ENCODE assay signal across 19 cellular contexts in the genomic region with DNA sequence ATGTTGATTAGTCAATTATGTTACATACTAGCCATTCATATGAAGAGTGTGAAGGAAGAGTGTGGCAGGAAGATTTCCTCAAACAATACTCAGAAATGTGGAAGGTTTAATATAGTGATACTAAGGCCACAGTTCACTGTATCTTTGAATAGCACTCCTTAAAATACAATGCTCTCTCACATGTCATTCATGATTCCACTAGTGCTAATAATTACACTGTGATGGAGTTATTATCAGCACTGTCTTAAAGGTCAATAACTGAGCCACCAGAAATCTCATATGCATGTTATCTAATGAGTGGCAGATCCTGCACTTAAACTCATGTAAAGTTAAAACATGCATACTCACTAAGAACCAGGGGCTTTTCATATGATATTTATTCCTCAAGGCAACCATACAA.
DNase-seq lines count a peak whose midpoint lies in the region; ATAC-seq and TF ChIP-seq lines count a peak whose summit lies in the region.
"Had no signal": no experiment of that assay in that cellular context is flagged by ENCODE, and none has a peak within 500 bp of the region (broad histone marks: within the 10 kb centered on the region; RNA-seq: fewer than 3 reads in every experiment).

No MANE protein-coding gene starts in this region.

- CTCF ChIA-PET in MCF 10A (lab: Yijun Ruan, JAX), result no interaction called here

- intact Hi-C loops in left ventricle myocardium inferior (cut with micrococcal nuclease), result loop anchor here (2.0 kb wide), 1 partner anchor 67 kb away; no protein-coding TSS in a partner anchor
- intact Hi-C loops in Right ventricle myocardium inferior (cut with DNase I), result loop anchor here (5.0 kb wide), 1 partner anchor 40 kb away; no protein-coding TSS in a partner anchor
- intact Hi-C loops in ascending aorta (cut with DNase I), result no loop called here
- intact Hi-C loops in MCF 10A (cut with micrococcal nuclease), result no loop called here

- peak overlapping the region; percentile 11 for H3K9ac ChIP-seq in mesenchymal stem cell (ENCODE audit: low read length)

- H3K27ac ChIP-seq in left ventricle myocardium inferior (replicated peaks) (peak overlapping the region; percentile 76), ascending aorta (peak overlapping the region; percentile 11 to 18), mesenchymal stem cell (ENCODE audit: low read length, poor library complexity, severe bottlenecking) (no peak overlapping the region)

- no peak overlapping the region for H3K4me3 Mint-ChIP-seq in stimulated activated memory B cell treated with anti-CD40 and anti-IgM and Interleukin-4, amounts not matched to agents 10 μg/mL and 1 μg/mL and 100 μg/mL, for 72 hours
- no peak overlapping the region for H3K4me3 Mint-ChIP-seq in MCF 10A (ENCODE audit: unreplicated experiment)
- H3K4me3 Mint-ChIP-seq: CD4-positive, CD25-positive, alpha-beta regulatory T cell; CD8-positive, alpha-beta memory T cell; HFFc6 had no signal

- no peaks in the 10 kb centered on the region for H3K27me3 ChIP-seq in left ventricle myocardium inferior (ENCODE audit: low read depth)
- H3K27me3 ChIP-seq in ascending aorta, result no peaks in the 10 kb centered on the region
- no peaks in the 10 kb centered on the region for H3K27me3 ChIP-seq in mesenchymal stem cell (ENCODE audit: control insufficient read depth in 1 of 2, insufficient read depth in 1 of 2, low read length in 2 of 2)
- H3K27me3 ChIP-seq: BE2C had no signal

- TF ChIP-seq CTCF in left ventricle myocardium inferior (IDR thresholded peaks at IDR 0.05; ENCODE audit: borderline replicate concordance) (no peak), ascending aorta (IDR thresholded peaks at IDR 0.05) (no peak), MCF 10A (IDR thresholded peaks at IDR 0.05; ENCODE audit: unreplicated experiment) (no peak)

- H3K14ac ChIP-seq in mesenchymal stem cell (ENCODE audit: low read length in 2 of 2), result no peak overlapping the region

- no peak overlapping the region for H3K4me3 ChIP-seq in left ventricle myocardium inferior
- H3K4me3 ChIP-seq in ascending aorta, result no peak overlapping the region
- no peak overlapping the region for H3K4me3 ChIP-seq in mesenchymal stem cell (ENCODE audit: insufficient read depth in 1 of 2, low read depth in 1 of 2, low read length in 2 of 2)

- H3K4ac ChIP-seq in mesenchymal stem cell (ENCODE audit: low read depth in 1 of 2, low read length in 2 of 2), result no peak overlapping the region

- no peaks in the 10 kb centered on the region for H3K79me1 ChIP-seq in mesenchymal stem cell (replicated peaks; ENCODE audit: low read length, poor library complexity, severe bottlenecking)

- BruUV-seq in MCF 10A (replicated peaks; lab: Mats Ljungman, UMichigan), result no TSS peak

- H3K4me2 ChIP-seq in mesenchymal stem cell (ENCODE audit: low read length, poor library complexity, severe bottlenecking), result no peak overlapping the region

- no peak overlapping the region for H2AK5ac ChIP-seq in mesenchymal stem cell (ENCODE audit: low read length, severe bottlenecking)

- H3K36me3 Mint-ChIP-seq in stimulated activated memory B cell treated with anti-CD40 and anti-IgM and Interleukin-4, amounts not matched to agents 10 μg/mL and 1 μg/mL and 100 μg/mL, for 72 hours, result no peaks in the 10 kb centered on the region
- no peaks in the 10 kb centered on the region for H3K36me3 Mint-ChIP-seq in MCF 10A (ENCODE audit: insufficient read depth, unreplicated experiment)
- H3K36me3 Mint-ChIP-seq: CD4-positive, CD25-positive, alpha-beta regulatory T cell had no signal

- H3K9me3 ChIP-seq in left ventricle myocardium inferior (replicated peaks), result no peaks in the 10 kb centered on the region
- H3K9me3 ChIP-seq in ascending aorta, result no peaks in the 10 kb centered on the region
- H3K9me3 ChIP-seq in mesenchymal stem cell (ENCODE audit: control insufficient read depth, low read length), result no peaks in the 10 kb centered on the region
- H3K9me3 ChIP-seq: BE2C had no signal

- peaks cover 57% of the 10 kb centered on the region for H3K4me1 ChIP-seq in left ventricle myocardium inferior
- peaks cover 0 to 12% of the 10 kb centered on the region in 2 donors for H3K4me1 ChIP-seq in ascending aorta
- no peaks in the 10 kb centered on the region for H3K4me1 ChIP-seq in mesenchymal stem cell (ENCODE audit: control insufficient read depth, insufficient read depth, low read depth, low read length)
- H3K4me1 ChIP-seq: BE2C had no signal

- peaks cover 48% of the 10 kb centered on the region for H3K4me1 Mint-ChIP-seq in stimulated activated memory B cell treated with anti-CD40 and anti-IgM and Interleukin-4, amounts not matched to agents 10 μg/mL and 1 μg/mL and 100 μg/mL, for 72 hours
- peaks cover 42% of the 10 kb centered on the region for H3K4me1 Mint-ChIP-seq in MCF 10A (ENCODE audit: insufficient read depth, unreplicated experiment)

- no peaks in the 10 kb centered on the region for H3K9me3 Mint-ChIP-seq in stimulated activated memory B cell treated with anti-CD40 and anti-IgM and Interleukin-4, amounts not matched to agents 10 μg/mL and 1 μg/mL and 100 μg/mL, for 72 hours
- no peaks in the 10 kb centered on the region for H3K9me3 Mint-ChIP-seq in MCF 10A (ENCODE audit: unreplicated experiment)
- H3K9me3 Mint-ChIP-seq: CD8-positive, alpha-beta memory T cell; HFFc6 had no signal

- no peak overlapping the region for H2BK15ac ChIP-seq in mesenchymal stem cell (ENCODE audit: low read depth, poor library complexity, severe bottlenecking)

- H3K36me3 ChIP-seq in left ventricle myocardium inferior (no peaks in the 10 kb centered on the region), ascending aorta (no peaks in the 10 kb centered on the region), mesenchymal stem cell (ENCODE audit: control insufficient read depth in 1 of 2, insufficient read depth in 2 of 2, low read depth in 1 of 2, low read length in 2 of 2) (no peaks in the 10 kb centered on the region)
- H3K36me3 ChIP-seq: BE2C had no signal

- ATAC-seq in Right ventricle myocardium inferior (no peak), GM21576 (IDR thresholded peaks at IDR 0.05; ENCODE audit: unreplicated experiment) (no peak)
- no peak for ATAC-seq in stimulated activated memory B cell treated with anti-CD40 and anti-IgM and Interleukin-4, amounts not matched to agents 10 μg/mL and 1 μg/mL and 100 μg/mL, for 72 hours
- ATAC-seq: HCT116 had no signal

- no peak overlapping the region for H2BK12ac ChIP-seq in mesenchymal stem cell (ENCODE audit: low read length in 2 of 2)

- peak overlapping the region; percentile 72 for H3K27ac Mint-ChIP-seq in stimulated activated memory B cell treated with anti-CD40 and anti-IgM and Interleukin-4, amounts not matched to agents 10 μg/mL and 1 μg/mL and 100 μg/mL, for 72 hours
- no peak overlapping the region for H3K27ac Mint-ChIP-seq in MCF 10A (ENCODE audit: low read depth, unreplicated experiment)
- H3K27ac Mint-ChIP-seq: CD8-positive, alpha-beta memory T cell; HFFc6 had no signal

- H4K8ac ChIP-seq in mesenchymal stem cell (ENCODE audit: low read length), result no peak overlapping the region

- H2AFZ ChIP-seq in mesenchymal stem cell (ENCODE audit: low read depth, low read length), result no peak overlapping the region

- H2BK5ac ChIP-seq in mesenchymal stem cell (ENCODE audit: low read depth, low read length, poor library complexity, severe bottlenecking), result no peak overlapping the region

- H2BK120ac ChIP-seq in mesenchymal stem cell (ENCODE audit: low read depth, low read length), result no peak overlapping the region

- no peaks in the 10 kb centered on the region for H3K27me3 Mint-ChIP-seq in stimulated activated memory B cell treated with anti-CD40 and anti-IgM and Interleukin-4, amounts not matched to agents 10 μg/mL and 1 μg/mL and 100 μg/mL, for 72 hours
- H3K27me3 Mint-ChIP-seq in MCF 10A (ENCODE audit: insufficient read depth, unreplicated experiment), result no peaks in the 10 kb centered on the region
- H3K27me3 Mint-ChIP-seq: CD4-positive, CD25-positive, alpha-beta regulatory T cell; CD8-positive, alpha-beta memory T cell had no signal

- H3K23ac ChIP-seq in mesenchymal stem cell (ENCODE audit: low read length in 2 of 2), result no peak overlapping the region

- no peak for DNase-seq in left ventricle myocardium inferior
- DNase-seq in Right ventricle myocardium inferior (ENCODE audit: missing footprints), result no peak
- DNase-seq in ascending aorta (ENCODE audit: low spot score in 2 of 2), result no peak
- DNase-seq in mesenchymal stem cell, result no peak
- no peak for DNase-seq in kidney glomerular epithelial cell (lab: John Stamatoyannopoulos, UW)
- no peak for DNase-seq in MCF 10A (ENCODE audit: unreplicated experiment)
- DNase-seq: BE2C; C1 segment of cervical spinal cord; CD4-positive, CD25-positive, alpha-beta regulatory T cell; CD8-positive, alpha-beta memory T cell; COR-L47; DMS 273 treated with DMSO at 0.1 percent for 48 hours; GOT3; H7; HFFc6; IMR-90 had no signal

- no peak overlapping the region for H3K18ac ChIP-seq in mesenchymal stem cell (ENCODE audit: low read depth in 1 of 2, low read length in 2 of 2)

- H4K91ac ChIP-seq in mesenchymal stem cell (ENCODE audit: low read length), result no peak overlapping the region

- POLR2A ChIA-PET in MCF 10A (lab: Yijun Ruan, JAX), result no interaction called here

Comparison
In these comparisons a context has a peak if more than half of its experiments do, and no peak if none do; other contexts are left out.
1. intact Hi-C loops: an anchor here in left ventricle myocardium inferior (2.0 kb wide) and Right ventricle myocardium inferior (5.0 kb wide); none called in ascending aorta and MCF 10A.